ENCODE assay signal across 8 cellular contexts in genomic region chr12:56593909-56594621, GRCh38. TPM values are rescaled to one million over a fixed set of nuclear protein-coding genes. Genes with fewer than 3 reads are reported as not detected.
DNase-seq lines count a peak whose midpoint lies in the region; ATAC-seq and TF ChIP-seq lines count a peak whose summit lies in the region.

No MANE protein-coding gene starts in this region.

- no peak overlapping the region for H2AFZ ChIP-seq in GM23338

- H3K79me2 ChIP-seq in GM23338 (replicated peaks; ENCODE audit: insufficient read depth) = no peaks in the 10 kb centered on the region

- peaks cover 13% of the 10 kb centered on the region for H3K27me3 Mint-ChIP-seq in GM23338 (ENCODE audit: insufficient read depth, low read depth, poor library complexity)
- no peaks in the 10 kb centered on the region for H3K27me3 Mint-ChIP-seq in chondrocyte (ENCODE audit: low read depth)

- peak overlapping the region; percentile 84 for H3K27ac Mint-ChIP-seq in GM23338
- H3K27ac Mint-ChIP-seq in chondrocyte (ENCODE audit: unreplicated experiment) = peak overlapping the region; percentile 97

- H3K4me2 ChIP-seq in GM23338 = no peak overlapping the region; the same call in 1 of the 2 replicates

- peaks cover 45% of the 10 kb centered on the region for H3K4me1 Mint-ChIP-seq in GM23338
- peaks cover 52% of the 10 kb centered on the region for H3K4me1 Mint-ChIP-seq in chondrocyte (ENCODE audit: low read depth)

- H3K4me1 ChIP-seq in GM23338 (ENCODE audit: insufficient read depth) = peaks cover 31% of the 10 kb centered on the region

- H3F3A ChIP-seq in GM23338 (replicated peaks; ENCODE audit: low read depth) = 0 out of 2 replicates have a peak, but pooled peaks cover 7% of the 10 kb centered on the region

- H3K4me3 Mint-ChIP-seq in GM23338 (peak overlapping the region; percentile 0; the same call in 1 of the 3 replicates), chondrocyte (ENCODE audit: unreplicated experiment) (no peak overlapping the region)

- TF ChIP-seq CTCF in GM23338 (conservative IDR thresholded peaks at IDR 0.05; ENCODE audit: low read depth in 2 of 2) (peak; percentile 92), chondrocyte (IDR thresholded peaks at IDR 0.05) (peak; percentile 91)

- H3K4me3 ChIP-seq in GM23338 = no peak overlapping the region

- H3K36me3 ChIP-seq in GM23338 (ENCODE audit: insufficient read depth) = 0 out of 2 replicates have a peak, but pooled peaks cover 11% of the 10 kb centered on the region

- no peaks in the 10 kb centered on the region for H3K9me2 ChIP-seq in GM23338 (ENCODE audit: insufficient read depth)

- 0 out of 2 replicates have a peak, but pooled peaks cover 6% of the 10 kb centered on the region for H4K20me1 ChIP-seq in GM23338 (replicated peaks; ENCODE audit: insufficient read depth)

- H3K36me3 Mint-ChIP-seq in GM23338 (ENCODE audit: low read depth) (peaks cover 27% of the 10 kb centered on the region), chondrocyte (ENCODE audit: low read depth) (peaks cover 16% of the 10 kb centered on the region)

- no peaks in the 10 kb centered on the region for H3K9me3 Mint-ChIP-seq in GM23338
- no peaks in the 10 kb centered on the region for H3K9me3 Mint-ChIP-seq in chondrocyte (ENCODE audit: low read depth)

- no peaks in the 10 kb centered on the region for H3K27me3 ChIP-seq in GM23338 (ENCODE audit: insufficient read depth)

- H3K27ac ChIP-seq in GM23338 (ENCODE audit: low read depth) = peak overlapping the region; percentile 53

- ATAC-seq in GM23338 = peak; percentile 77
- peak; percentile 75 for ATAC-seq in left lobe of liver
- ATAC-seq in GM21381 (IDR thresholded peaks at IDR 0.05; ENCODE audit: unreplicated experiment) = no peak

- DNase-seq in AG08396 (ENCODE audit: low spot score) = peak; percentile 84
- peak; percentile 92 for DNase-seq in GM23338 (ENCODE audit: low spot score)
- peak; percentile 64 for DNase-seq in NCI-H2227 (lab: John Stamatoyannopoulos, UW; ENCODE audit: unreplicated experiment)
- peak; percentile 38 to 39 for DNase-seq in activated CD4-positive, alpha-beta T cell treated with anti-CD3 and anti-CD28 coated beads for 24 hours (ENCODE audit: low read depth in 2 of 2)
- no peak for DNase-seq in chondrocyte (ENCODE audit: low spot score)
- DNase-seq in left lobe of liver (ENCODE audit: low spot score) = no peak
- DNase-seq in stimulated activated CD4-positive, alpha-beta T cell treated with anti-CD3 and anti-CD28 coated beads, TNF-alpha, amount 100 ng/mL, for 1 hour (ENCODE audit: low read depth in 3 of 3, low spot score in 1 of 3) = peak; percentile 16 to 44 (median 27)

TF ChIP-seq in GM23338, 12 proteins besides CTCF, POLR2A, EP300 and RAD21:
- TF ChIP-seq CREB1 (CRISPR knock-in tag; IDR thresholded peaks at IDR 0.05; ENCODE audit: low read depth) (peak; percentile 59; the same call in 1 of the 2 replicates), ZNF114 (CRISPR knock-in tag; IDR thresholded peaks at IDR 0.05) (no peak)

RNA-seq across cellular contexts. Expression of gene BAZ2A, which starts 36.1 kb away (rescaled TPM):
- 89.6 and 109 TPM in 2 replicates for total RNA-seq in GM23338 (2014; rRNA removed; shearing (Covaris generic))
- polyA plus RNA-seq in GM23338 (2016; fragmentation: Nextera tagmentation; extraction: Ambion mirVana) = 111 and 130 TPM in 2 replicates
- 65.2 to 72.8 TPM (median 71.2 TPM) in 3 replicates for total RNA-seq in chondrocyte
- total RNA-seq in left lobe of liver = 32.2 TPM

RNA-seq across cellular contexts. Expression of gene ATP5F1B, which starts 51.7 kb away (rescaled TPM):
- 706 and 763 TPM in 2 replicates for total RNA-seq in GM23338 (2014; rRNA removed; shearing (Covaris generic))
- 956 and 1,001 TPM in 2 replicates for polyA plus RNA-seq in GM23338 (2016; fragmentation: Nextera tagmentation; extraction: Ambion mirVana)
- 380 to 467 TPM (median 398 TPM) in 3 replicates for total RNA-seq in chondrocyte
- total RNA-seq in left lobe of liver = 344 TPM

Comparison
In these comparisons a context has a peak if more than half of its experiments do, and no peak if none do; other contexts are left out.
1. DNase-seq: peak in AG08396 (single experiment), GM23338 (single experiment), NCI-H2227 (single experiment), activated CD4-positive, alpha-beta T cell treated with anti-CD3 and anti-CD28 coated beads for 24 hours (2 of 2) and stimulated activated CD4-positive, alpha-beta T cell treated with anti-CD3 and anti-CD28 coated beads, TNF-alpha, amount 100 ng/mL, for 1 hour (3 of 3); none in chondrocyte (single experiment) and left lobe of liver (single experiment).